In the genomic region with DNA sequence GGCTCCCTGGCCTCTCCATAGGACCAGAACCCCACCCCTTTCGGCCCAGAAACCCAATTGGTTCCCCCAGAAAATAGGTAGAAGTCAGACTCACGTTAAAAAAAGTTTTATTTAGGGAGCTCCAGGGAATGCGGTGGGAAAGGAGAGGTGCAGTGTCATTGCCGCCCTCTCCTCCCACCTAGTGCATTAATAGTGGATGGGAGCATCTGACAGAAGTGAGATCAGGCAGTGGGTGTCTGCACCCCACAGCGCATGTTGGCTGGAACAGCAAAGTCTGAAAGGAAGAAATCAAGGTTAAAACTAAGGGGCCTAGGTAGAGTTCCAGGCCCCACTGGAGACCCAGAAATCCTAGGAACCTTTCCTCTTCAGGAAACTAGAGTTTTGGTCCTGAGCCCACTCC, we compare ENCODE assay signal across 27 cellular contexts. TPM values are rescaled to one million over a fixed set of nuclear protein-coding genes. Genes with fewer than 3 reads are reported as not detected.
DNase-seq lines count a peak whose midpoint lies in the region; ATAC-seq, FAIRE-seq and TF ChIP-seq lines count a peak whose summit lies in the region.
"Had no signal": no experiment of that assay in that cellular context is flagged by ENCODE, and none has a peak within 500 bp of the region (broad histone marks: within the 10 kb centered on the region; RNA-seq: fewer than 3 reads in every experiment).

No MANE protein-coding gene starts in this region.

- H3K79me2 ChIP-seq in osteoblast (ENCODE audit: insufficient read depth, low read length) = no peaks in the 10 kb centered on the region

- no peaks in the 10 kb centered on the region for H4K20me1 ChIP-seq in osteoblast (ENCODE audit: insufficient read depth, low read length)

- POLR2A ChIA-PET in CD8-positive, alpha-beta T cell (lab: Charles Lee) = no interaction called here
- POLR2A ChIA-PET in RWPE1 (lab: Yijun Ruan, JAX; ENCODE audit: low non-redundant PET) = interaction anchor here (0.7 kb wide), 1 partner anchor 41 kb away, joined by 4 read pairs; no protein-coding TSS in a partner anchor

- H3K9me3 Mint-ChIP-seq in CD8-positive, alpha-beta T cell = no peaks in the 10 kb centered on the region
- no peaks in the 10 kb centered on the region for H3K9me3 Mint-ChIP-seq in effector memory CD8-positive, alpha-beta T cell

- H3K27ac Mint-ChIP-seq in CD8-positive, alpha-beta T cell = peak overlapping the region; percentile 45
- H3K27ac Mint-ChIP-seq in effector memory CD8-positive, alpha-beta T cell = peak overlapping the region; percentile 81 to 82

- peaks cover 19% of the 10 kb centered on the region for H3K4me1 ChIP-seq in CD8-positive, alpha-beta T cell (ENCODE audit: insufficient read depth, low read length)
- H3K4me1 ChIP-seq in osteoblast (ENCODE audit: insufficient read depth, low read length) (peaks cover 16% of the 10 kb centered on the region), SJCRH30 (no peaks in the 10 kb centered on the region)

- TF ChIP-seq POLR2A in H54 (IDR thresholded peaks at IDR 0.05; ENCODE audit: low read depth, low read length) = no peak

- no peaks in the 10 kb centered on the region for H3K36me3 ChIP-seq in CD8-positive, alpha-beta T cell (ENCODE audit: insufficient read depth, low read length)
- H3K36me3 ChIP-seq in osteoblast (ENCODE audit: insufficient read depth, low read length) = peaks cover 26% of the 10 kb centered on the region
- H3K36me3 ChIP-seq in SJCRH30 = no peaks in the 10 kb centered on the region

- no peak overlapping the region for H3K27ac ChIP-seq in CD8-positive, alpha-beta T cell (ENCODE audit: low read depth, low read length)
- H3K27ac ChIP-seq in RWPE1 (peak overlapping the region; percentile 38), osteoblast (ENCODE audit: low read depth, low read length) (no peak overlapping the region), SJCRH30 (no peak overlapping the region)
- H3K27ac ChIP-seq: C4-2B had no signal

- H3K27me3 Mint-ChIP-seq in CD8-positive, alpha-beta T cell (ENCODE audit: low read depth) = no peaks in the 10 kb centered on the region
- no peaks in the 10 kb centered on the region for H3K27me3 Mint-ChIP-seq in effector memory CD8-positive, alpha-beta T cell

- no peak for DNase-seq in CD8-positive, alpha-beta T cell
- DNase-seq in RWPE1 (ENCODE audit: low spot score) (no peak), osteoblast (ENCODE audit: insufficient read length, low spot score, missing footprints) (peak; percentile 29), SJCRH30 (no peak), H54 (ENCODE audit: insufficient read length, low spot score) (no peak)
- DNase-seq in effector memory CD8-positive, alpha-beta T cell = no peak
- DNase-seq in stimulated activated CD4-positive, alpha-beta T cell treated with anti-CD3 and anti-CD28 coated beads, Interleukin-4, amount 100 ng/mL, for 24 hours = no peak
- DNase-seq: COR-L47, DMS53, H7, Kasumi-1, MV-4-11, NCI-H1105 treated with DMSO at 0.1 percent for 48 hours, NCI-H2029, NCI-H446, NCI-H526, PC-9, Right ventricle myocardium superior had no signal

- H3K27me3 ChIP-seq in CD8-positive, alpha-beta T cell (ENCODE audit: insufficient read depth, low read length) = no peaks in the 10 kb centered on the region
- H3K27me3 ChIP-seq in osteoblast (ENCODE audit: insufficient read depth, low read length) (no peaks in the 10 kb centered on the region), SJCRH30 (no peaks in the 10 kb centered on the region)

- peaks cover 43% of the 10 kb centered on the region for H3K36me3 Mint-ChIP-seq in CD8-positive, alpha-beta T cell
- peaks cover 23% of the 10 kb centered on the region for H3K36me3 Mint-ChIP-seq in effector memory CD8-positive, alpha-beta T cell (ENCODE audit: insufficient read depth)

- CTCF ChIA-PET in CD8-positive, alpha-beta T cell (lab: Charles Lee) = interaction anchor here (1.0 to 3.9 kb wide), 3 partner anchors 13 to 81 kb away, joined by 3 to 38 read pairs (median 19); no protein-coding TSS in a partner anchor
- CTCF ChIA-PET in RWPE1 (lab: Yijun Ruan, JAX) = no interaction called here

- intact Hi-C loops in CD8-positive, alpha-beta T cell (cut with DNase I, micrococcal nuclease) = no loop called here

- no peaks in the 10 kb centered on the region for H3K9me3 ChIP-seq in CD8-positive, alpha-beta T cell (ENCODE audit: low read length)
- no peaks in the 10 kb centered on the region for H3K9me3 ChIP-seq in osteoblast (ENCODE audit: low read depth, low read length)
- no peaks in the 10 kb centered on the region for H3K9me3 ChIP-seq in SJCRH30 (replicated peaks)

- H2AFZ ChIP-seq in osteoblast (ENCODE audit: low read length) = no peak overlapping the region
- H2AFZ ChIP-seq: PC-9 had no signal

- no peak overlapping the region for H3K4me3 Mint-ChIP-seq in CD8-positive, alpha-beta T cell
- no peak overlapping the region for H3K4me3 Mint-ChIP-seq in effector memory CD8-positive, alpha-beta T cell

- peaks cover 27% of the 10 kb centered on the region for H3K4me1 Mint-ChIP-seq in CD8-positive, alpha-beta T cell (ENCODE audit: low read depth)
- peaks cover 18% of the 10 kb centered on the region in 2 donors for H3K4me1 Mint-ChIP-seq in effector memory CD8-positive, alpha-beta T cell (ENCODE audit: low read depth in 2 of 2)

- FAIRE-seq in H54 (lab: Jason Lieb, UNC) = no peak
- FAIRE-seq: GM18507, HTR-8/SVneo had no signal

- H3K4me2 ChIP-seq in osteoblast (ENCODE audit: insufficient read depth, low read length) = no peak overlapping the region
- H3K4me2 ChIP-seq: PC-9 had no signal

- TF ChIP-seq CTCF in CD8-positive, alpha-beta T cell (IDR thresholded peaks at IDR 0.05) = no peak
- TF ChIP-seq CTCF in RWPE1 (conservative IDR thresholded peaks at IDR 0.05; ENCODE audit: low read depth) = no peak
- no peak for TF ChIP-seq CTCF in osteoblast (IDR thresholded peaks at IDR 0.05; ENCODE audit: extremely low read depth, low read depth, low read length)

- ATAC-seq in CD8-positive, alpha-beta T cell = no peak
- no peak for ATAC-seq in effector memory CD8-positive, alpha-beta T cell (replicated peaks)
- ATAC-seq: K562 had no signal

- no peak overlapping the region for H3K4me3 ChIP-seq in CD8-positive, alpha-beta T cell (ENCODE audit: low read depth, low read length)
- H3K4me3 ChIP-seq in osteoblast (ENCODE audit: insufficient read depth, low read length) (no peak overlapping the region), SJCRH30 (no peak overlapping the region)
- H3K4me3 ChIP-seq: K562, PC-9 had no signal

RNA-seq across cellular contexts. Expression of a gene that starts 2.1 kb away (rescaled TPM):
- 100 to 1,000 TPM; 149 to 166 TPM for total RNA-seq in CD8-positive, alpha-beta T cell
- 10.9 and 12.1 TPM in 2 replicates for total RNA-seq in osteoblast
- total RNA-seq in SJCRH30 (2014; rRNA removed; shearing (Covaris generic)) = 4.4 and 5.2 TPM in 2 replicates

RNA-seq across cellular contexts. Expression of a gene that starts 20.4 kb away (rescaled TPM):
- total RNA-seq in CD8-positive, alpha-beta T cell = 10 to 100 TPM; 17.2 to 17.6 TPM
- 42.7 and 52.1 TPM in 2 replicates for total RNA-seq in osteoblast
- 11.5 and 12.2 TPM in 2 replicates for total RNA-seq in SJCRH30 (2014; rRNA removed; shearing (Covaris generic))

RNA-seq across cellular contexts. Expression of a gene that starts 26.4 kb away (rescaled TPM):
- 1 to 10 TPM; 2.4 to 3.4 TPM for total RNA-seq in CD8-positive, alpha-beta T cell
- 0.29 and 0.72 TPM in 2 replicates for total RNA-seq in osteoblast
- total RNA-seq in SJCRH30 (2014; rRNA removed; shearing (Covaris generic)) = not detected in 2 replicates
- total RNA-seq: Daoy, G401, H7, M059J, RPMI7951, SK-MEL-5 had no signal

RNA-seq across cellular contexts. Expression of a gene that starts 41.2 kb away (rescaled TPM):
- total RNA-seq in CD8-positive, alpha-beta T cell = 10 to 100 TPM; 70.0 to 72.3 TPM
- 0.88 TPM in 1 of 2 replicates, not detected in the other for total RNA-seq in osteoblast
- total RNA-seq in SJCRH30 (2014; rRNA removed; shearing (Covaris generic)) = not detected in 2 replicates
- total RNA-seq: G401, H7 had no signal

Comparison
In these comparisons a context has a peak if more than half of its experiments do, and no peak if none do; other contexts are left out.
1. RNA of a gene that starts 2.1 kb away (total RNA-seq): 149 to 166 TPM in CD8-positive, alpha-beta T cell; 10.9 to 12.1 TPM in osteoblast and 4.4 to 5.2 TPM in SJCRH30; every median in the first group is over 10 times any median in the second.